36 cellular contexts compared by ENCODE assay signal in genomic region chr1:2836333-2836970, GRCh38. TPM values are rescaled to one million over a fixed set of nuclear protein-coding genes. Genes with fewer than 3 reads are reported as not detected.
"Had no signal": no experiment of that assay in that cellular context is flagged by ENCODE, and none has a peak within 500 bp of the region (broad histone marks: within the 10 kb centered on the region; RNA-seq: fewer than 3 reads in every experiment).

No MANE protein-coding gene starts in this region.

- H3K27ac Mint-ChIP-seq: activated B cell treated with CpG ODN at 0.5 μM for 24 hours; activated CD8-positive, alpha-beta T cell treated with anti-CD3 and anti-CD28 coated beads for 36 hours; activated naive CD4-positive, alpha-beta T cell treated with anti-CD3 and anti-CD28 coated beads for 36 hours; activated naive CD4-positive, alpha-beta T cell treated with anti-CD3 and anti-CD28 coated beads, Interleukin-2, amount 50 U/mL, for 24 hours; activated naive CD8-positive, alpha-beta T cell treated with anti-CD3 and anti-CD28 coated beads for 36 hours; activated naive CD8-positive, alpha-beta T cell treated with anti-CD3 and anti-CD28 coated beads, Interleukin-2, amount 50 U/mL, for 24 hours; activated T-helper 1 cell treated with anti-CD3 and anti-CD28 coated beads, Interleukin-12 subunit alpha, Interleukin-12 subunit beta, Interleukin-2, Interleukin-4 antibody, amounts not matched to agents 30 ng/mL and 10 ng/mL and 1 ng/mL, durations not matched to agents 14 hours and 24 hours and 36 hours; activated T-helper 2 cell treated with anti-CD3 and anti-CD28 coated beads, Interferon-gamma antibody, Interleukin-2, Interleukin-4, amounts not matched to agents 10 μg/mL and 5 μg/mL and 100 μg/mL, durations not matched to agents 14 hours and 24 hours and 36 hours; dendritic cell treated with granulocyte-macrophage colony-stimulating factor and Interleukin-4, amounts not matched to agents 40 ng/mL and 50 ng/mL, for 4 days; endodermal cell; T-helper 1 cell treated with Interleukin-12 subunit alpha and Interleukin-12 subunit beta and Interleukin-4 antibody, amounts not matched to agents 30 μg/mL and 1 μg/mL, for 36 hours; T-helper 2 cell treated with Interferon-gamma antibody and Interleukin-4, amounts not matched to agents 5 μg/mL and 100 μg/mL, for 36 hours had no signal

- H3K9me3 ChIP-seq: adrenal gland, ascending aorta had no signal

- H3K36me3 ChIP-seq: adrenal gland, ascending aorta, breast epithelium, cardiac muscle cell, WERI-Rb-1 had no signal

- H3K4me3 Mint-ChIP-seq: activated B cell treated with CpG ODN at 0.5 μM for 24 hours; activated CD8-positive, alpha-beta T cell treated with anti-CD3 and anti-CD28 coated beads for 36 hours; activated naive CD4-positive, alpha-beta T cell treated with anti-CD3 and anti-CD28 coated beads for 36 hours; activated naive CD4-positive, alpha-beta T cell treated with anti-CD3 and anti-CD28 coated beads, Interleukin-2, amount 50 U/mL, for 24 hours; activated naive CD8-positive, alpha-beta T cell treated with anti-CD3 and anti-CD28 coated beads for 36 hours; activated naive CD8-positive, alpha-beta T cell treated with anti-CD3 and anti-CD28 coated beads, Interleukin-2, amount 50 U/mL, for 24 hours; activated T-helper 1 cell treated with anti-CD3 and anti-CD28 coated beads, Interleukin-12 subunit alpha, Interleukin-12 subunit beta, Interleukin-2, Interleukin-4 antibody, amounts not matched to agents 30 ng/mL and 10 ng/mL and 1 ng/mL, durations not matched to agents 14 hours and 24 hours and 36 hours; brain; dendritic cell treated with granulocyte-macrophage colony-stimulating factor and Interleukin-4, amounts not matched to agents 40 ng/mL and 50 ng/mL, for 4 days; endodermal cell; T-cell; T-helper 1 cell treated with Interleukin-12 subunit alpha and Interleukin-12 subunit beta and Interleukin-4 antibody, amounts not matched to agents 30 μg/mL and 1 μg/mL, for 36 hours; T-helper 2 cell treated with Interferon-gamma antibody and Interleukin-4, amounts not matched to agents 5 μg/mL and 100 μg/mL, for 36 hours had no signal

- H3K4me1 ChIP-seq: adrenal gland, ascending aorta, breast epithelium had no signal

- H3K36me3 Mint-ChIP-seq: activated naive CD4-positive, alpha-beta T cell treated with anti-CD3 and anti-CD28 coated beads, Interleukin-2, amount 50 U/mL, for 24 hours; activated naive CD8-positive, alpha-beta T cell treated with anti-CD3 and anti-CD28 coated beads for 36 hours; brain; T-cell had no signal

- H3K27me3 Mint-ChIP-seq: activated B cell treated with CpG ODN at 0.5 μM for 24 hours; activated CD8-positive, alpha-beta T cell treated with anti-CD3 and anti-CD28 coated beads for 36 hours; activated naive CD4-positive, alpha-beta T cell treated with anti-CD3 and anti-CD28 coated beads, Interleukin-2, amount 50 U/mL, for 24 hours; activated naive CD8-positive, alpha-beta T cell treated with anti-CD3 and anti-CD28 coated beads for 36 hours; activated naive CD8-positive, alpha-beta T cell treated with anti-CD3 and anti-CD28 coated beads, Interleukin-2, amount 50 U/mL, for 24 hours; T-cell had no signal

- H3K27ac ChIP-seq: adrenal gland, ascending aorta, breast epithelium, cardiac muscle cell, coronary artery, dorsolateral prefrontal cortex, WERI-Rb-1 had no signal

- H3K27me3 ChIP-seq: ascending aorta, cardiac muscle cell had no signal

- H3K4me3 ChIP-seq: adrenal gland, ascending aorta, breast epithelium, cardiac muscle cell, coronary artery, dorsolateral prefrontal cortex had no signal

- DNase-seq: activated B cell treated with CpG ODN at 0.5 μM for 24 hours; activated CD4-positive, alpha-beta T cell treated with anti-CD3 and anti-CD28 coated beads for 48 hours; activated CD4-positive, alpha-beta T cell treated with anti-CD3 and anti-CD28 coated beads, Interleukin-2, amount 50 U/mL, for 1 hour; activated CD4-positive, alpha-beta T cell treated with anti-CD3 and anti-CD28 coated beads, Interleukin-2, amount 50 U/mL, for 48 hours; activated CD8-positive, alpha-beta memory T cell treated with anti-CD3 and anti-CD28 coated beads for 24 hours; activated CD8-positive, alpha-beta T cell treated with anti-CD3 and anti-CD28 coated beads for 36 hours; activated effector memory CD4-positive, alpha-beta T cell treated with anti-CD3 and anti-CD28 coated beads, Interleukin-2, amount 50 U/mL, for 16 hours; activated naive CD4-positive, alpha-beta T cell treated with anti-CD3 and anti-CD28 coated beads for 36 hours; activated naive CD8-positive, alpha-beta T cell treated with anti-CD3 and anti-CD28 coated beads for 36 hours; activated naive CD8-positive, alpha-beta T cell treated with anti-CD3 and anti-CD28 coated beads, Interleukin-2, amount 50 U/mL, for 24 hours; activated T-cell treated with anti-CD3 and anti-CD28 coated beads, Interleukin-2, amount 50 U/mL, for 48 hours; adrenal gland; amygdala; central memory CD4-positive, alpha-beta T cell; cerebellar nuclear complex; effector memory CD4-positive, alpha-beta T cell; endodermal cell; foreskin fibroblast; head of caudate nucleus; T-cell; T1000; WERI-Rb-1 had no signal

- H3K4me1 Mint-ChIP-seq: endodermal cell had no signal

- ATAC-seq: activated CD4-positive, CD25-positive, alpha-beta regulatory T cell treated with anti-CD3 and anti-CD28 coated beads, Interleukin-2, amount 50 U/mL, for 24 hours; activated CD8-positive, alpha-beta T cell treated with anti-CD3 and anti-CD28 coated beads for 36 hours; activated naive CD8-positive, alpha-beta T cell treated with anti-CD3 and anti-CD28 coated beads, Interleukin-2, amount 50 U/mL, for 24 hours; esophagus mucosa; T-cell had no signal

RNA-seq across cellular contexts. Expression of gene TTC34, which starts 35.0 kb away (rescaled TPM):
- total RNA-seq: cardiac muscle cell had no signal
- polyA plus RNA-seq: cardiac muscle cell had no signal
